In genomic region chr6:50825375-50826036, GRCh38 we compare ENCODE assay signal across 1 cellular context.
TF ChIP-seq lines count a peak whose summit lies in the region.

No MANE protein-coding gene starts in this region.

TF ChIP-seq in K562, 482 proteins besides CTCF, POLR2A, EP300 and RAD21 (continued from another document):
- TF ChIP-seq THAP12 (CRISPR knock-in tag; IDR thresholded peaks at IDR 0.05) (no peak), SNIP1 (IDR thresholded peaks at IDR 0.05; ENCODE audit: low read depth) (no peak), HNRNPUL1 (IDR thresholded peaks at IDR 0.05; ENCODE audit: low read length) (no peak), ZBTB2 (IDR thresholded peaks at IDR 0.05) (0 out of 2 replicates have a peak, but pooled peaks have one; percentile 27)
TF ChIP-seq in K562: peak in this region for 28.
